ENCODE assay signal across 8 cellular contexts in the genomic region with DNA sequence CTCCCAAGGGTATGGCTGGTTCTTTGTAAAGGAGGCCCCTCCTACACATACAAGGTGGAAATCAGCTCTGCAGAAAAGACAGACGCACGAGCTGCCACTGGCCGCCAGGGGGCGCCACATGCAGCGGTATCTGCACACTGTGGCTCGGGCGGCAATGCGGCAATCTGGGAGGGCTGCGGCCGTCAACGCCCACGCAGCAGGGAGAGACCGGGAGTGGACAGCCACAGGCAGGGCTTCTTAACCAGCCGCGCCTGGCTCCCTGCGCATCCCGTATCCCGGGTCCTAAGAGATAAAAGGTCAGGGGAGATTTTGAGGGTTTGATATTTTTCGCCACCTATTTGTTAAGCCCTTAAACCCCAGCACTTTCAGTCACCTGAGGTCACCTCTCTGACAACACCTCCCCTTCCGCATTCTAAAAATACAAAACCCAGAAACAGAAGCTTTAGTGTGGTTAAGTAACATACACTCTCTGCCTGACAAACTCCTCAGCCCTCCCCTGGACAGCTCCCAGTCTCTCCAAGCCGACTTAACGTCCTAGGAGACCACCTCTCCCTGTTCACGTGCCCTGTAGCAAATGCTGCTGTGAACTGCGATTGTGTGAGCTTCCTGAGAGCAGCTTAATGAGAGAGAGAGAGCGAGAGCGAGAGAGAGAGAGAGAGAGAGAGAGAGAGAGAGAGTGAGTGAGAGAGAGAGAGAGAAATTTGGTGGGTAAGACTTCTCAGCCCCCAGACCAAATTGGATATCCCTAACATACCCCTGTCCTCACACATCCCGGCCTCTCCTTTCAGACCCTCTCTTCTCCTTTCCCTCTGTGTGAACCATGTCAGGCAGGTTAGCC.
DNase-seq lines count a peak whose midpoint lies in the region; ATAC-seq and TF ChIP-seq lines count a peak whose summit lies in the region.

No MANE protein-coding gene starts in this region.

- H3K27ac ChIP-seq in caudate nucleus (ENCODE audit: low read depth, low read length) = peak overlapping the region; percentile 71

- ATAC-seq in GM18870 (IDR thresholded peaks at IDR 0.05; ENCODE audit: unreplicated experiment) = peak; percentile 66
- ATAC-seq in HG03108 (IDR thresholded peaks at IDR 0.05; ENCODE audit: unreplicated experiment) = peak; percentile 76

- TF ChIP-seq CTCF in AG09319 (IDR thresholded peaks at IDR 0.05; ENCODE audit: low read depth, low read length) = peak; percentile 94

- DNase-seq in AG09319 (ENCODE audit: extremely low read depth, low read depth) = peak; percentile 3
- DNase-seq in NCI-H2196 treated with DMSO at 0.1 percent for 48 hours (lab: John Stamatoyannopoulos, UW; ENCODE audit: unreplicated experiment) = peak; percentile 75
- peak; percentile 80 to 85 (median 84) for DNase-seq in activated CD4-positive, CD25-positive, alpha-beta regulatory T cell (lab: John Stamatoyannopoulos, UW)
- peak in 56 of 61 donors; percentile 31 to 89 (median 64) for DNase-seq in caudate nucleus (lab: John Stamatoyannopoulos, UW)
- peak; percentile 67 for DNase-seq in iris pigment epithelial cell (ENCODE audit: low read depth)
- peak; percentile 88 to 89 for DNase-seq in stimulated activated CD4-positive, alpha-beta T cell treated with anti-CD3 and anti-CD28 coated beads, Interleukin-1b, Interleukin-23, amount 100 ng/mL, for 4 hours (ENCODE audit: low read depth in 2 of 2)

Comparison
In these comparisons a context has a peak if more than half of its experiments do, and no peak if none do; other contexts are left out.
1. Peak in every context shown above with its lines: DNase-seq, ATAC-seq and H3K27ac ChIP-seq.
2. DNase-seq: peak in every context shown above with its lines; median percentile 88 in stimulated activated CD4-positive, alpha-beta T cell treated with anti-CD3 and anti-CD28 coated beads, Interleukin-1b, Interleukin-23, amount 100 ng/mL, for 4 hours; 84 in activated CD4-positive, CD25-positive, alpha-beta regulatory T cell; 75 in NCI-H2196 treated with DMSO at 0.1 percent for 48 hours; 67 in iris pigment epithelial cell; 64 in caudate nucleus; 3 in AG09319.